21 cellular contexts compared by ENCODE assay signal in genomic region chr4:143035661-143036060, GRCh38.
DNase-seq lines count a peak whose midpoint lies in the region; ATAC-seq, FAIRE-seq and TF ChIP-seq lines count a peak whose summit lies in the region.
"Had no signal": no experiment of that assay in that cellular context is flagged by ENCODE, and none has a peak within 500 bp of the region (broad histone marks: within the 10 kb centered on the region; RNA-seq: fewer than 3 reads in every experiment).

No MANE protein-coding gene starts in this region.

- H3K36me3 ChIP-seq in pancreas: no peaks in the 10 kb centered on the region
- H3K36me3 ChIP-seq: BE2C, BLaER1 had no signal

- no peaks in the 10 kb centered on the region for H3K9me3 ChIP-seq in pancreas
- H3K9me3 ChIP-seq: BE2C, BLaER1, Caco-2 had no signal

- no peak for ATAC-seq in pancreas

- CTCF ChIA-PET in HEK293T (lab: Yijun Ruan, JAX): no interaction called here

- WGBS in pancreas, 2 donors: 88 to 93% methylated on average over 1 of the region's 1 CpG

- DNase-seq in HEK293T (ENCODE audit: extremely low spot score) (no peak), NCI-H2081 (lab: John Stamatoyannopoulos, UW) (no peak), NCI-H1417 treated with DMSO at 0.1 percent for 48 hours (lab: John Stamatoyannopoulos, UW) (no peak), pancreas (no peak)
- DNase-seq: 8988T; ACHN; BE2C; C1 segment of cervical spinal cord; Caco-2; Calu3; CD4-positive, alpha-beta memory T cell; CD4-positive, CD25-positive, alpha-beta regulatory T cell; CD8-positive, alpha-beta memory T cell; DMS79 treated with DMSO at 0.1 percent for 48 hours; GF-D8 had no signal

- peak; percentile 29 for FAIRE-seq in endometrium (lab: Jason Lieb, UNC)
- FAIRE-seq in pancreas (lab: Jason Lieb, UNC): no peak
- FAIRE-seq: A204.1, D721Med, GM12891, GM19239 had no signal

- no peak overlapping the region for H3K4me3 ChIP-seq in pancreas
- H3K4me3 ChIP-seq: BLaER1 had no signal

- intact Hi-C loops in pancreas (cut with DNase I): no loop called here

- POLR2A ChIA-PET in HEK293T (lab: Yijun Ruan, JAX): no interaction called here

- no peak for TF ChIP-seq CTCF in pancreas (IDR thresholded peaks at IDR 0.05)

- H3K27me3 ChIP-seq in pancreas: no peaks in the 10 kb centered on the region
- H3K27me3 ChIP-seq: BE2C, BLaER1 had no signal

- no peak overlapping the region for H3K27ac ChIP-seq in pancreas
- H3K27ac ChIP-seq: BLaER1 had no signal

- H3K4me1 ChIP-seq in pancreas: no peaks in the 10 kb centered on the region
- H3K4me1 ChIP-seq: BE2C, BLaER1, Caco-2 had no signal

TF ChIP-seq in HEK293T, 16 proteins besides CTCF, POLR2A, EP300 and RAD21:
- TF ChIP-seq ELF4 (IDR thresholded peaks at IDR 0.05) (no peak), PKNOX1 (IDR thresholded peaks at IDR 0.05) (peak; percentile 43), NFRKB (IDR thresholded peaks at IDR 0.05) (no peak), TARDBP (IDR thresholded peaks at IDR 0.05) (no peak), FOXA1 (IDR thresholded peaks at IDR 0.05) (no peak), ARNT (IDR thresholded peaks at IDR 0.05) (no peak)
